ENCODE assay signal across 2 cellular contexts in the genomic region with DNA sequence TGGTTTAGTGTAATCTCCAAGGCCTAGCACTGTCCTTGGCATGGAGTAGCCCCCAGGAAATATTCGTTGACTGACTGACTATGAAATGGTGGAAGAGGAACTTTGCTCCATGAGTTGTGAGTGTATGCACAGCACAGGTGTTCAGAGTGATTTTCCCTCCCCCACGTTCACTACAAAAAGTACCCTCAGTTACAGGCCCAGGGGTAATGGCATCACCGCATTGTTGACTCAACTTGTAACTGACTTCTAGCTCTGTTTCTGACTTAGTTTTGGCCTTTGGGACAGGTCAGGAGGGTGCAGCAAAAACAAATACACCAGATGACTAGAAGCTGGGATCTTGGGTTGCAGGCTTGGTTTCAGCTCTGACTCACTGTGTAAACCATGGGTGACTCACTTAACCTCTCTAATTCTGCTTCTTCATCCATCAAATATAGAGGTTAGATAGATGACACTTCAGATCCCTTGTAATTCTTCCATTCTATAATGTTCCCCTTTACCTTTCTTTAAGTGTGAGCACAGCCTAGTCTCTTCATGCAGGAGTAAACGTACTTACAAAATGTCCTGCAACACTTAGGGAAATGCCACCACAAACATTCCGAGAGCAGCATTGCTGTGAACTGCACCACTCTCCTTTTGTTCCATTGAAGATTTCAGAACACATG.
TF ChIP-seq lines count a peak whose summit lies in the region.

No MANE protein-coding gene starts in this region.

TF ChIP-seq in IMR-90, 13 proteins besides CTCF, POLR2A, EP300 and RAD21:
- TF ChIP-seq FOS (IDR thresholded peaks at IDR 0.05; ENCODE audit: low read depth, low read length) (peak; percentile 99), NFE2L2 (IDR thresholded peaks at IDR 0.05; ENCODE audit: low read depth, low read length) (no peak), RCOR1 (IDR thresholded peaks at IDR 0.05; ENCODE audit: insufficient replicate concordance, low read length) (peak; percentile 12), BHLHE40 (IDR thresholded peaks at IDR 0.05; ENCODE audit: low read depth, low read length) (no peak; the same call in 1 of the 2 replicates), MAZ (IDR thresholded peaks at IDR 0.05; ENCODE audit: borderline replicate concordance, low read depth, low read length) (no peak), CEBPB (IDR thresholded peaks at IDR 0.05; ENCODE audit: low read depth, low read length) (0 out of 2 replicates have a peak, but pooled peaks have one; percentile 14), MAFK (IDR thresholded peaks at IDR 0.05; ENCODE audit: low read depth, low read length) (no peak)

TF ChIP-seq in GM23338, 12 proteins besides CTCF, POLR2A, EP300 and RAD21:
- TF ChIP-seq ZNF331 (CRISPR knock-in tag; IDR thresholded peaks at IDR 0.05; ENCODE audit: low read depth) (no peak), EZH2phosphoT487 (IDR thresholded peaks at IDR 0.05; ENCODE audit: unreplicated experiment) (no peak), EZH2 (IDR thresholded peaks at IDR 0.05; ENCODE audit: low read depth, unreplicated experiment) (no peak)
